In the genomic region with DNA sequence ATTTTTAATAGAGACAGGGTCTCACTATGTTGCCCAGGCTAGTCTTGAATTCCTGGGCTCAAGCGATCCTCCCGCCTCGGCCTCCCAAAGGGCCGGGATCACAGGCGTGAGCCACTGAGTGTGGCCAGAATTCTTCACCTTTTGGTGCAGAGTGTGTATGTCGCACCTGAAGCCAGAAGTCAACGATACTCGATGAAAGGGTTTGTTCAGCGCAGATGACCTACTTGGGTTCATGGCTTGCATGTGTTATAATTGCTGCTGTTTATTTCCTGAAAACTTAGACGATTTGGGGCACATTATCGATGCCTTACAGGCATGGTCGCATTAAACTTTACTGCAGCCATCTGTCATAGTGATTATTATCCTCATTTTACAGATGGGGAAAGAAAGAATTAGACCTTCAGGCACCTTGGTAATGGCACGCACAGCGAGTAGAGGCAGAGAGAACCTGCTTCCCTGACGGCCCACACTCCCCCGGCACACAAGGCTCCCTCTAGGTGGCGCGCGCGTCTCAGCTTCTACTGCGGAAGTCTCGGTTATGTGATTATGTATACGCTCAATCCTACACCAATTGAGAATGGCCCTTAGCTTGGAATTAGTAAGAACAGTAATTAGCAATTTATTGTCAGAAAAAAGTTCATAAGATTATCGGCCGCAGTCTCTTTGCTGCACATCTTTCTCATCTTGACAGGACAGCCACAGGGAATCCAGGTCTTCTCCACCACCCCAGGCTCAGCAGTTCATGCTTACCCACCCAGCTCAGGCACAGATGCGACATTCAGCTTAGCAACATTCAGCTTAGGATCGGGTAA, we compare ENCODE assay signal across 8 cellular contexts.
DNase-seq lines count a peak whose midpoint lies in the region; ATAC-seq, FAIRE-seq and TF ChIP-seq lines count a peak whose summit lies in the region.

No MANE protein-coding gene starts in this region.

- BruUV-seq in HepG2 (replicated peaks; lab: Mats Ljungman, UMichigan): no TSS peak

- no peaks in the 10 kb centered on the region for H3K36me3 ChIP-seq in HepG2 (replicated peaks in 1 of 2; ENCODE audit: control insufficient read depth in 1 of 2, insufficient read depth in 2 of 2, low read length in 2 of 2)

- 2% methylated on average over 27 of the region's 27 CpGs for WGBS in HepG2 (ENCODE audit: low lambda C conversion rate)

- CTCF ChIA-PET in HepG2 (lab: Yijun Ruan, JAX; ENCODE audit: low intra/inter-chr PET ratio, low total read pairs): interaction anchor here (1.4 to 3.6 kb wide), 6 partner anchors 15 to 546 kb away, joined by 3 to 84 read pairs (median 18); no protein-coding TSS in a partner anchor

- H3K79me2 ChIP-seq in HepG2 (ENCODE audit: insufficient read depth, low read length): no peaks in the 10 kb centered on the region

- H3K4me1 ChIP-seq in HepG2 (ENCODE audit: insufficient read depth, low read length): peaks cover 25% of the 10 kb centered on the region; the same call in 1 of the 2 replicates

- peak; percentile 78 for FAIRE-seq in HepG2 (lab: Jason Lieb, UNC)

- peak overlapping the region; percentile 20 to 62 (median 46) for H3K4me3 ChIP-seq in HepG2 (replicated peaks in 1 of 3; ENCODE audit: insufficient read depth in 1 of 3, low read depth in 2 of 3, low read length in 3 of 3)

- H3K4me2 ChIP-seq in HepG2 (ENCODE audit: low read depth, low read length): peak overlapping the region; percentile 99

- peak; percentile 65 to 74 for DNase-seq in AML-193 (lab: John Stamatoyannopoulos, UW)
- peak; percentile 38 for DNase-seq in GM19240 (ENCODE audit: insufficient read length, low spot score)
- DNase-seq in NCI-H510A treated with DMSO at 0.1 percent for 48 hours (lab: John Stamatoyannopoulos, UW): peak; percentile 93
- peak; percentile 75 to 86 for DNase-seq in activated CD4-positive, alpha-beta T cell treated with anti-CD3 and anti-CD28 coated beads for 24 hours (ENCODE audit: low read depth in 2 of 2)
- DNase-seq in cerebellar cortex (ENCODE audit: low spot score): peak; percentile 87
- peak; percentile 84 for DNase-seq in HepG2 (ENCODE audit: low spot score)
- peak; percentile 70 for DNase-seq in stimulated activated CD4-positive, alpha-beta T cell treated with anti-CD3 and anti-CD28 coated beads, Interleukin-2, amount 100 ng/mL, for 4 hours (ENCODE audit: low read depth)

- H3K27ac ChIP-seq in HepG2 (ENCODE audit: extremely low read length, insufficient read depth, low read length): peak overlapping the region; percentile 5

- no peak for TF ChIP-seq EP300 in HepG2 (IDR thresholded peaks at IDR 0.05; ENCODE audit: low read depth in 2 of 2, low read length in 2 of 2)
- TF ChIP-seq EP300 in HepG2 (CRISPR knock-in tag; IDR thresholded peaks at IDR 0.05; ENCODE audit: borderline replicate concordance): no peak

- intact Hi-C loops in HepG2 (cut with micrococcal nuclease; ENCODE audit: unreplicated experiment): loop anchor here (1.0 to 10.0 kb wide), 9 partner anchors 15 to 1845 kb away; no protein-coding TSS in a partner anchor

- in situ Hi-C loops in HepG2 (cut with HindIII; ENCODE audit: extremely low pct_ligation_motif_present, low pct_unique_long_range_greater_than_20kb): loop anchor here (5.0 kb wide), 2 partner anchors 403 to 548 kb away; no protein-coding TSS in a partner anchor

- ATAC-seq in HG03439 (IDR thresholded peaks at IDR 0.05; ENCODE audit: unreplicated experiment) (peak; percentile 80), HepG2 (peak; percentile 94)

- peaks cover 3 to 14% of the 10 kb centered on the region in 2 experiments; a peak in 3 of 5 replicates for H3K27me3 ChIP-seq in HepG2 (ENCODE audit: control insufficient read depth in 1 of 2, insufficient read depth in 2 of 2, low read length in 2 of 2)

- TF ChIP-seq POLR2A in HepG2 (IDR thresholded peaks at IDR 0.05; ENCODE audit: insufficient read depth in 1 of 2, low read depth in 2 of 2, low read length in 2 of 2): no peak

- TF ChIP-seq CTCF in HepG2 (CRISPR knock-in tag; IDR thresholded peaks at IDR 0.05): peak; percentile 99

- peak; percentile 85 for TF ChIP-seq RAD21 in HepG2 (CRISPR knock-in tag; IDR thresholded peaks at IDR 0.05)

- no peaks in the 10 kb centered on the region for H3K9me3 ChIP-seq in HepG2 (ENCODE audit: low read length)

- no peak overlapping the region for H3K9ac ChIP-seq in HepG2 (ENCODE audit: insufficient read depth, low read depth, low read length)

- no peaks in the 10 kb centered on the region for H4K20me1 ChIP-seq in HepG2 (ENCODE audit: insufficient read depth, low read length)

- H2AFZ ChIP-seq in HepG2 (ENCODE audit: low read length): peak overlapping the region; percentile 98

- POLR2A ChIA-PET in HepG2 (lab: Yijun Ruan, JAX): interaction anchor here (1.1 to 1.6 kb wide), 5 partner anchors 15 to 544 kb away, joined by 3 to 6 read pairs (median 5); no protein-coding TSS in a partner anchor

TF ChIP-seq in HepG2, 621 proteins besides CTCF, POLR2A, EP300 and RAD21 (continues in another document):
- TF ChIP-seq, protein P1, sequence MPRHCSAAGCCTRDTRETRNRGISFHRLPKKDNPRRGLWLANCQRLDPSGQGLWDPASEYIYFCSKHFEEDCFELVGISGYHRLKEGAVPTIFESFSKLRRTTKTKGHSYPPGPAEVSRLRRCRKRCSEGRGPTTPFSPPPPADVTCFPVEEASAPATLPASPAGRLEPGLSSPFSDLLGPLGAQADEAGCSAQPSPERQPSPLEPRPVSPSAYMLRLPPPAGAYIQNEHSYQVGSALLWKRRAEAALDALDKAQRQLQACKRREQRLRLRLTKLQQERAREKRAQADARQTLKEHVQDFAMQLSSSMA (CRISPR knock-in tag; IDR thresholded peaks at IDR 0.05): 0 out of 2 replicates have a peak, but pooled peaks have one; percentile 28
- peak; percentile 78 for TF ChIP-seq GATAD2A (CRISPR knock-in tag; IDR thresholded peaks at IDR 0.05)
- peak; percentile 45 for TF ChIP-seq FOXA3 (CRISPR knock-in tag; IDR thresholded peaks at IDR 0.05)
- TF ChIP-seq, protein P2, sequence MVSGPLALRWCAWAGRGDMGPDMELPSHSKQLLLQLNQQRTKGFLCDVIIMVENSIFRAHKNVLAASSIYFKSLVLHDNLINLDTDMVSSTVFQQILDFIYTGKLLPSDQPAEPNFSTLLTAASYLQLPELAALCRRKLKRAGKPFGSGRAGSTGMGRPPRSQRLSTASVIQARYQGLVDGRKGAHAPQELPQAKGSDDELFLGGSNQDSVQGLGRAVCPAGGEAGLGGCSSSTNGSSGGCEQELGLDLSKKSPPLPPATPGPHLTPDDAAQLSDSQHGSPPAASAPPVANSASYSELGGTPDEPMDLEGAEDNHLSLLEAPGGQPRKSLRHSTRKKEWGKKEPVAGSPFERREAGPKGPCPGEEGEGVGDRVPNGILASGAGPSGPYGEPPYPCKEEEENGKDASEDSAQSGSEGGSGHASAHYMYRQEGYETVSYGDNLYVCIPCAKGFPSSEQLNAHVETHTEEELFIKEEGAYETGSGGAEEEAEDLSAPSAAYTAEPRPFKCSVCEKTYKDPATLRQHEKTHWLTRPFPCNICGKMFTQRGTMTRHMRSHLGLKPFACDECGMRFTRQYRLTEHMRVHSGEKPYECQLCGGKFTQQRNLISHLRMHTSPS (CRISPR knock-in tag; IDR thresholded peaks at IDR 0.05; ENCODE audit: low read depth): peak; percentile 54; the same call in 1 of the 2 replicates
- no peak for TF ChIP-seq ZBTB42 (CRISPR knock-in tag; IDR thresholded peaks at IDR 0.05)
- peak; percentile 34 for TF ChIP-seq YY1 (IDR thresholded peaks at IDR 0.05; ENCODE audit: insufficient read depth, insufficient replicate concordance, low read depth, low read length)
- TF ChIP-seq, protein P3, sequence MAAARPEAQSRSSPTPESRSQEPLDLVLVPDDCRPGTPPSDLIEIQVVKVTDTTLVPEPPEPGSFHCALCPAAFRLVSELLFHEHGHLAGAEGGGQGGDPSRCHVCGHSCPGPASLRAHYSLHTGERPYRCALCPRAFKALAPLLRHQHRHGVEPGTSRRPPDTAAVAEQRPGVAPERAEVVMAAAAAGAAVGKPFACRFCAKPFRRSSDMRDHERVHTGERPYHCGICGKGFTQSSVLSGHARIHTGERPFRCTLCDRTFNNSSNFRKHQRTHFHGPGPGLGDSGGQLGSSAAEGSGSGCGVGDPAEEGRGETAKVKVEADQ (CRISPR knock-in tag; IDR thresholded peaks at IDR 0.05; ENCODE audit: borderline replicate concordance): 0 out of 2 replicates have a peak, but pooled peaks have one; percentile 17
- TF ChIP-seq, protein P4, sequence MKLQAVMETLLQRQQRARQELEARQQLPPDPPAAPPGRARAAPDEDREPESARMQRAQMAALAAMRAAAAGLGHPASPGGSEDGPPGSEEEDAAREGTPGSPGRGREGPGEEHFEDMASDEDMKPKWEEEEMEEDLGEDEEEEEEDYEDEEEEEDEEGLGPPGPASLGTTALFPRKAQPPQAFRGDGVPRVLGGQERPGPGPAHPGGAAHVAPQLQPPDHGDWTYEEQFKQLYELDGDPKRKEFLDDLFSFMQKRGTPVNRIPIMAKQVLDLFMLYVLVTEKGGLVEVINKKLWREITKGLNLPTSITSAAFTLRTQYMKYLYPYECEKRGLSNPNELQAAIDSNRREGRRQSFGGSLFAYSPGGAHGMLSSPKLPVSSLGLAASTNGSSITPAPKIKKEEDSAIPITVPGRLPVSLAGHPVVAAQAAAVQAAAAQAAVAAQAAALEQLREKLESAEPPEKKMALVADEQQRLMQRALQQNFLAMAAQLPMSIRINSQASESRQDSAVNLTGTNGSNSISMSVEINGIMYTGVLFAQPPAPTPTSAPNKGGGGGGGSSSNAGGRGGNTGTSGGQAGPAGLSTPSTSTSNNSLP (IDR thresholded peaks at IDR 0.05; ENCODE audit: low read depth, low read length): peak; percentile 10; the same call in 1 of the 2 replicates
- TF ChIP-seq, protein P5, sequence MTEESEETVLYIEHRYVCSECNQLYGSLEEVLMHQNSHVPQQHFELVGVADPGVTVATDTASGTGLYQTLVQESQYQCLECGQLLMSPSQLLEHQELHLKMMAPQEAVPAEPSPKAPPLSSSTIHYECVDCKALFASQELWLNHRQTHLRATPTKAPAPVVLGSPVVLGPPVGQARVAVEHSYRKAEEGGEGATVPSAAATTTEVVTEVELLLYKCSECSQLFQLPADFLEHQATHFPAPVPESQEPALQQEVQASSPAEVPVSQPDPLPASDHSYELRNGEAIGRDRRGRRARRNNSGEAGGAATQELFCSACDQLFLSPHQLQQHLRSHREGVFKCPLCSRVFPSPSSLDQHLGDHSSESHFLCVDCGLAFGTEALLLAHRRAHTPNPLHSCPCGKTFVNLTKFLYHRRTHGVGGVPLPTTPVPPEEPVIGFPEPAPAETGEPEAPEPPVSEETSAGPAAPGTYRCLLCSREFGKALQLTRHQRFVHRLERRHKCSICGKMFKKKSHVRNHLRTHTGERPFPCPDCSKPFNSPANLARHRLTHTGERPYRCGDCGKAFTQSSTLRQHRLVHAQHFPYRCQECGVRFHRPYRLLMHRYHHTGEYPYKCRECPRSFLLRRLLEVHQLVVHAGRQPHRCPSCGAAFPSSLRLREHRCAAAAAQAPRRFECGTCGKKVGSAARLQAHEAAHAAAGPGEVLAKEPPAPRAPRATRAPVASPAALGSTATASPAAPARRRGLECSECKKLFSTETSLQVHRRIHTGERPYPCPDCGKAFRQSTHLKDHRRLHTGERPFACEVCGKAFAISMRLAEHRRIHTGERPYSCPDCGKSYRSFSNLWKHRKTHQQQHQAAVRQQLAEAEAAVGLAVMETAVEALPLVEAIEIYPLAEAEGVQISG (CRISPR knock-in tag; IDR thresholded peaks at IDR 0.05): peak; percentile 52; the same call in 1 of the 2 replicates
- TF ChIP-seq FLYWCH1 (CRISPR knock-in tag; IDR thresholded peaks at IDR 0.05): no peak

Comparison
In these comparisons a context has a peak if more than half of its experiments do, and no peak if none do; other contexts are left out.
1. Peak in every context shown above with its lines: DNase-seq, ATAC-seq, H3K4me3 ChIP-seq and H3K27ac ChIP-seq.
2. DNase-seq: peak in every context shown above with its lines; median percentile 93 in NCI-H510A treated with DMSO at 0.1 percent for 48 hours; 87 in cerebellar cortex; 84 in HepG2; 80 in activated CD4-positive, alpha-beta T cell treated with anti-CD3 and anti-CD28 coated beads for 24 hours; 70 in stimulated activated CD4-positive, alpha-beta T cell treated with anti-CD3 and anti-CD28 coated beads, Interleukin-2, amount 100 ng/mL, for 4 hours; 70 in AML-193; 38 in GM19240.